In genomic region chr14:68268197-68268596, GRCh38 we compare ENCODE assay signal across 8 cellular contexts.
DNase-seq lines count a peak whose midpoint lies in the region; ATAC-seq, FAIRE-seq and TF ChIP-seq lines count a peak whose summit lies in the region.

No MANE protein-coding gene starts in this region.

- peaks cover 43% of the 10 kb centered on the region for H3K4me1 ChIP-seq in CD4-positive, alpha-beta memory T cell (ENCODE audit: insufficient read depth, low read length)
- H3K4me1 ChIP-seq in hepatocyte (ENCODE audit: insufficient read depth) (peaks cover 47% of the 10 kb centered on the region), kidney (ENCODE audit: control insufficient read depth in 1 of 2, insufficient read depth in 1 of 2, low read depth in 1 of 2, low read length in 2 of 2) (peaks cover 3 to 5% of the 10 kb centered on the region in 2 donors)

- ATAC-seq in GM21381 (IDR thresholded peaks at IDR 0.05; ENCODE audit: unreplicated experiment) = peak; percentile 59

- no peaks in the 10 kb centered on the region for H3K79me2 ChIP-seq in hepatocyte

- H4K20me1 ChIP-seq in hepatocyte (ENCODE audit: insufficient read depth, poor library complexity, severe bottlenecking) = no peaks in the 10 kb centered on the region

- no peaks in the 10 kb centered on the region for H3K27me3 ChIP-seq in CD4-positive, alpha-beta memory T cell (ENCODE audit: insufficient read depth, low read length)
- H3K27me3 ChIP-seq in hepatocyte = no peaks in the 10 kb centered on the region

- peak overlapping the region in 6 of 8 donors; percentile 18 to 58 (median 48) for H3K4me3 Mint-ChIP-seq in CD4-positive, alpha-beta memory T cell
- peak overlapping the region; percentile 12 to 84 (median 60) for H3K4me3 Mint-ChIP-seq in IgD-negative memory B cell

- H3K4me2 ChIP-seq in hepatocyte = no peak overlapping the region

- intact Hi-C loops in CD4-positive, alpha-beta memory T cell (cut with micrococcal nuclease) = no loop called here
- intact Hi-C loops in kidney (cut with DNase I) = no loop called here

- no peak overlapping the region for H3K27ac ChIP-seq in CD4-positive, alpha-beta memory T cell (ENCODE audit: low read depth, low read length)
- H3K27ac ChIP-seq in hepatocyte = peak overlapping the region; percentile 31
- H3K27ac ChIP-seq in RWPE1 = no peak overlapping the region
- H3K27ac ChIP-seq in kidney (ENCODE audit: low read depth in 2 of 2, low read length in 2 of 2) = no peak overlapping the region

- no peaks in the 10 kb centered on the region for H3K9me2 ChIP-seq in hepatocyte (replicated peaks; ENCODE audit: insufficient read depth)

- no peak overlapping the region for H3K9ac ChIP-seq in kidney (ENCODE audit: low read length in 2 of 2)

- H3K27me3 Mint-ChIP-seq in CD4-positive, alpha-beta memory T cell = no peaks in the 10 kb centered on the region
- no peaks in the 10 kb centered on the region for H3K27me3 Mint-ChIP-seq in IgD-negative memory B cell

- H3K36me3 ChIP-seq in CD4-positive, alpha-beta memory T cell (ENCODE audit: insufficient read depth, low read length) = no peaks in the 10 kb centered on the region
- H3K36me3 ChIP-seq in hepatocyte (replicated peaks; ENCODE audit: insufficient read depth, low read depth) (no peaks in the 10 kb centered on the region), kidney (ENCODE audit: control insufficient read depth in 1 of 2, insufficient read depth in 2 of 2, low read length in 2 of 2) (no peaks in the 10 kb centered on the region)

- H3K4me3 ChIP-seq in CD4-positive, alpha-beta memory T cell (ENCODE audit: low read length in 2 of 2) = no peak overlapping the region
- no peak overlapping the region for H3K4me3 ChIP-seq in hepatocyte
- H3K4me3 ChIP-seq in kidney (ENCODE audit: low read length in 2 of 2) = no peak overlapping the region

- H3K4me1 Mint-ChIP-seq in CD4-positive, alpha-beta memory T cell = peaks cover 29 to 55% (median 37%) of the 10 kb centered on the region in 4 donors
- H3K4me1 Mint-ChIP-seq in IgD-negative memory B cell = peaks cover 57 to 65% (median 61%) of the 10 kb centered on the region in 3 donors

- WGBS in hepatocyte (ENCODE audit: low lambda C conversion rate, missing lambda C conversion rate) = 72% methylated on average over 2 of the region's 2 CpGs

- no peak overlapping the region for H2AFZ ChIP-seq in hepatocyte

- CTCF ChIA-PET in CD4-positive, alpha-beta memory T cell (lab: Charles Lee; ENCODE audit: partially characterized antibody) = interaction anchor here (1.5 kb wide), 1 partner anchor 239 kb away, joined by 4 read pairs; no protein-coding TSS in a partner anchor
- CTCF ChIA-PET in RWPE1 (lab: Yijun Ruan, JAX) = no interaction called here

- peak overlapping the region; percentile 61 to 93 (median 85) for H3K27ac Mint-ChIP-seq in CD4-positive, alpha-beta memory T cell
- peak overlapping the region; percentile 81 to 96 (median 82) for H3K27ac Mint-ChIP-seq in IgD-negative memory B cell

- H3K9me3 ChIP-seq in CD4-positive, alpha-beta memory T cell (ENCODE audit: control insufficient read depth in 1 of 2, low read length in 2 of 2) = no peaks in the 10 kb centered on the region
- no peaks in the 10 kb centered on the region for H3K9me3 ChIP-seq in hepatocyte (ENCODE audit: low read depth)
- no peaks in the 10 kb centered on the region for H3K9me3 ChIP-seq in kidney (ENCODE audit: control insufficient read depth in 1 of 2, low read length in 2 of 2)

- no peak for FAIRE-seq in kidney (lab: Jason Lieb, UNC)

- POLR2A ChIA-PET in CD4-positive, alpha-beta memory T cell (lab: Charles Lee; ENCODE audit: partially characterized antibody) = interaction anchor here (0.8 to 3.5 kb wide), 6 partner anchors 15 to 547 kb away, joined by 3 to 15 read pairs (median 4); no protein-coding TSS in a partner anchor
- POLR2A ChIA-PET in RWPE1 (lab: Yijun Ruan, JAX; ENCODE audit: low non-redundant PET) = no interaction called here

- TF ChIP-seq CTCF in hepatocyte (IDR thresholded peaks at IDR 0.05; ENCODE audit: poor library complexity) (no peak), RWPE1 (conservative IDR thresholded peaks at IDR 0.05; ENCODE audit: low read depth) (no peak), kidney (IDR thresholded peaks at IDR 0.05; ENCODE audit: borderline replicate concordance, extremely low read depth, insufficient read depth) (no peak)

- H3K9me3 Mint-ChIP-seq in CD4-positive, alpha-beta memory T cell = no peaks in the 10 kb centered on the region
- no peaks in the 10 kb centered on the region for H3K9me3 Mint-ChIP-seq in IgD-negative memory B cell

- DNase-seq in CD4-positive, alpha-beta memory T cell = no peak
- DNase-seq in hepatocyte (ENCODE audit: low spot score) (no peak), RWPE1 (ENCODE audit: low spot score) (no peak), mucosa of gallbladder (ENCODE audit: low spot score) (no peak), kidney (no peak)
- DNase-seq in central memory CD4-positive, alpha-beta T cell = no peak

- H3K36me3 Mint-ChIP-seq in CD4-positive, alpha-beta memory T cell = no peaks in the 10 kb centered on the region
- peaks cover 2% of the 10 kb centered on the region for H3K36me3 Mint-ChIP-seq in IgD-negative memory B cell
